In genomic region chr11:66068154-66068821, GRCh38 we compare ENCODE assay signal across 8 cellular contexts. TPM values are rescaled to one million over a fixed set of nuclear protein-coding genes. Genes with fewer than 3 reads are reported as not detected.
DNase-seq lines count a peak whose midpoint lies in the region; ATAC-seq and TF ChIP-seq lines count a peak whose summit lies in the region.

No MANE protein-coding gene starts in this region.

- H3K27me3 ChIP-seq in HUES64 (ENCODE audit: insufficient read depth, low read length) = no peaks in the 10 kb centered on the region
- no peaks in the 10 kb centered on the region for H3K27me3 ChIP-seq in neuronal stem cell (ENCODE audit: control insufficient read depth in 3 of 3, insufficient read depth in 3 of 3, low read depth in 1 of 3, low read length in 3 of 3)
- H3K27me3 ChIP-seq in suprapubic skin = no peaks in the 10 kb centered on the region

- TF ChIP-seq POLR2A in suprapubic skin (IDR thresholded peaks at IDR 0.05) = no peak

- TF ChIP-seq CTCF in fibroblast of pulmonary artery (IDR thresholded peaks at IDR 0.05; ENCODE audit: low read length, missing control alignments) = peak; percentile 93
- peak; percentile 66 to 92 for TF ChIP-seq CTCF in suprapubic skin (IDR thresholded peaks at IDR 0.05)

- 70% methylated on average over 17 of the region's 17 CpGs for WGBS in HUES64
- WGBS in neuronal stem cell (ENCODE audit: extremely low coverage in 2 of 2, insufficient read length in 2 of 2, insufficient replicate concordance in 1 of 2), 2 donors = no CpG with 5 or more reads among the region's 17 CpGs
- 45% methylated on average over 15 of the region's 17 CpGs for WGBS in suprapubic skin

- no peak overlapping the region for H4K91ac ChIP-seq in neuronal stem cell (ENCODE audit: low read depth, low read length, poor library complexity)

- no peak overlapping the region for H4K8ac ChIP-seq in neuronal stem cell (ENCODE audit: low read depth, low read length)

- no peak overlapping the region for H2AK5ac ChIP-seq in neuronal stem cell (ENCODE audit: low read depth, low read length)

- H3K4me1 ChIP-seq in HUES64 (ENCODE audit: insufficient read depth, low read length) (peaks cover 11% of the 10 kb centered on the region), neuronal stem cell (ENCODE audit: control insufficient read depth in 2 of 2, insufficient read depth in 1 of 2, low read depth in 1 of 2, low read length in 2 of 2) (peaks cover 4 to 7% of the 10 kb centered on the region in 2 donors), suprapubic skin (peaks cover 36% of the 10 kb centered on the region)

- H3K9me3 ChIP-seq in HUES64 (ENCODE audit: insufficient read depth, low read depth, low read length) (no peaks in the 10 kb centered on the region), neuronal stem cell (replicated peaks in 1 of 2; ENCODE audit: control insufficient read depth in 2 of 2, insufficient read depth in 1 of 2, low read depth in 1 of 2, low read length in 2 of 2) (peaks cover 4 to 17% of the 10 kb centered on the region in 2 donors), suprapubic skin (no peaks in the 10 kb centered on the region)

- no peak for ATAC-seq in GM19395 (IDR thresholded peaks at IDR 0.05; ENCODE audit: unreplicated experiment)

- no peak overlapping the region for H2BK5ac ChIP-seq in neuronal stem cell (ENCODE audit: low read length)

- no peak overlapping the region for H3K18ac ChIP-seq in neuronal stem cell (ENCODE audit: low read length)

- no peak overlapping the region for H3K23ac ChIP-seq in neuronal stem cell (ENCODE audit: low read depth, low read length, poor library complexity)

- H3K14ac ChIP-seq in neuronal stem cell (ENCODE audit: low read length) = no peak overlapping the region

- H3K4me2 ChIP-seq in neuronal stem cell (ENCODE audit: insufficient read depth, low read length, poor library complexity, severe bottlenecking) = no peak overlapping the region

- no peak for TF ChIP-seq EP300 in suprapubic skin (IDR thresholded peaks at IDR 0.05)

- H3K79me1 ChIP-seq in neuronal stem cell (ENCODE audit: low read depth, low read length) = peaks cover 2% of the 10 kb centered on the region

- H3K27ac ChIP-seq in HUES64 (ENCODE audit: low read depth, low read length) (peak overlapping the region; percentile 89; the same call in 1 of the 2 replicates), neuronal stem cell (replicated peaks; ENCODE audit: low read length) (no peak overlapping the region), suprapubic skin (peak overlapping the region; percentile 96)

- H2BK12ac ChIP-seq in neuronal stem cell (ENCODE audit: low read length) = no peak overlapping the region

- H2BK120ac ChIP-seq in neuronal stem cell (ENCODE audit: low read depth, low read length) = no peak overlapping the region

- H3K9ac ChIP-seq in HUES64 (ENCODE audit: low read depth, low read length) = no peak overlapping the region
- no peak overlapping the region for H3K9ac ChIP-seq in neuronal stem cell (ENCODE audit: low read depth, low read length, poor library complexity)

- DNase-seq in CMK (ENCODE audit: low read depth) = peak; percentile 57
- peak; percentile 63 for DNase-seq in RPMI7951 (ENCODE audit: low read depth)
- DNase-seq in activated T-helper 9 cell treated with anti-CD3 and anti-CD28 coated beads, Interleukin-2, amount 50 U/mL, for 16 hours (ENCODE audit: low read depth) = peak; percentile 65
- peak; percentile 83 for DNase-seq in fibroblast of pulmonary artery (ENCODE audit: low read depth)
- peak; percentile 78 for DNase-seq in neuronal stem cell (ENCODE audit: low spot score)
- peak in 1 of 2 donors; percentile 88 for DNase-seq in suprapubic skin (ENCODE audit: low spot score in 2 of 2)

- no peak overlapping the region for H3K4me3 ChIP-seq in HUES64 (ENCODE audit: low read length)
- H3K4me3 ChIP-seq in fibroblast of pulmonary artery (replicated peaks; ENCODE audit: low read depth, low read length) = no peak overlapping the region
- H3K4me3 ChIP-seq in neuronal stem cell (ENCODE audit: low read length in 2 of 2) = no peak overlapping the region
- H3K4me3 ChIP-seq in suprapubic skin = no peak overlapping the region

- H2AFZ ChIP-seq in neuronal stem cell (ENCODE audit: low read length) = no peak overlapping the region

- H3K36me3 ChIP-seq in HUES64 (ENCODE audit: insufficient read depth, low read length) = peaks cover 63% of the 10 kb centered on the region
- peaks cover 35 to 73% of the 10 kb centered on the region in 2 donors for H3K36me3 ChIP-seq in neuronal stem cell (replicated peaks in 1 of 2; ENCODE audit: control insufficient read depth in 2 of 2, insufficient read depth in 2 of 2, low read length in 2 of 2)
- peaks cover 48% of the 10 kb centered on the region for H3K36me3 ChIP-seq in suprapubic skin

- no peak overlapping the region for H3K4ac ChIP-seq in neuronal stem cell (ENCODE audit: low read length)

- H2BK15ac ChIP-seq in neuronal stem cell (ENCODE audit: low read length) = no peak overlapping the region

RNA-seq across cellular contexts. Expression of gene PACS1, which starts 1.8 kb away (rescaled TPM):
- 14.7 TPM for polyA plus RNA-seq in HUES64 (2013, experiment 1 of 2)
- 17.3 TPM for polyA plus RNA-seq in HUES64 (2013, experiment 2 of 2)
- total RNA-seq in RPMI7951 (2014; rRNA removed; shearing (Covaris generic)) = 16.7 and 19.1 TPM in 2 replicates
- 20.7 TPM for polyA plus RNA-seq in neuronal stem cell (2013, experiment 1 of 2)
- polyA plus RNA-seq in neuronal stem cell (2013, experiment 2 of 2) = 21.7 TPM
- total RNA-seq in suprapubic skin = 10 to 100 TPM; 30.5 to 78.6 (median 41.8) TPM

RNA-seq across cellular contexts. Expression of gene SF3B2, which starts 16.1 kb away (rescaled TPM):
- polyA plus RNA-seq in HUES64 (2013, experiment 1 of 2) = 173 TPM
- 185 TPM for polyA plus RNA-seq in HUES64 (2013, experiment 2 of 2)
- total RNA-seq in RPMI7951 (2014; rRNA removed; shearing (Covaris generic)) = 198 and 205 TPM in 2 replicates
- 125 TPM for polyA plus RNA-seq in neuronal stem cell (2013, experiment 1 of 2)
- 126 TPM for polyA plus RNA-seq in neuronal stem cell (2013, experiment 2 of 2)
- 100 to 1,000 TPM; 117 to 175 (median 149) TPM for total RNA-seq in suprapubic skin

RNA-seq across cellular contexts. Expression of gene GAL3ST3, which starts 19.3 kb away (rescaled TPM):
- 14.0 TPM for polyA plus RNA-seq in HUES64 (2013, experiment 1 of 2)
- 16.0 TPM for polyA plus RNA-seq in HUES64 (2013, experiment 2 of 2)
- total RNA-seq in RPMI7951 (2014; rRNA removed; shearing (Covaris generic)) = not detected in 2 replicates
- 24.0 TPM for polyA plus RNA-seq in neuronal stem cell (2013, experiment 1 of 2)
- polyA plus RNA-seq in neuronal stem cell (2013, experiment 2 of 2) = 23.0 TPM
- not detected for total RNA-seq in suprapubic skin

RNA-seq across cellular contexts. Expression of gene CATSPER1, which starts 42.0 kb away (rescaled TPM):
- polyA plus RNA-seq in HUES64 (2013, experiment 1 of 2) = not detected
- polyA plus RNA-seq in HUES64 (2013, experiment 2 of 2) = not detected
- total RNA-seq in RPMI7951 (2014; rRNA removed; shearing (Covaris generic)) = 0.20 and 0.36 TPM in 2 replicates
- polyA plus RNA-seq in neuronal stem cell (2013, experiment 1 of 2) = 0.07 TPM
- polyA plus RNA-seq in neuronal stem cell (2013, experiment 2 of 2) = not detected
- total RNA-seq in suprapubic skin = not detected

RNA-seq across cellular contexts. Expression of gene CST6, which starts 56.5 kb away (rescaled TPM):
- polyA plus RNA-seq in HUES64 (2013, experiment 1 of 2) = not detected
- not detected for polyA plus RNA-seq in HUES64 (2013, experiment 2 of 2)
- total RNA-seq in RPMI7951 (2014; rRNA removed; shearing (Covaris generic)) = 0.60 and 1.5 TPM in 2 replicates
- not detected for polyA plus RNA-seq in neuronal stem cell (2013, experiment 1 of 2)
- polyA plus RNA-seq in neuronal stem cell (2013, experiment 2 of 2) = not detected
- 1,000 to 10,000 TPM in 2 of 4 donors, 100 to 1,000 TPM in 1, 10 to 100 TPM in 1; 48.8 to 2,556 (median 968) TPM for total RNA-seq in suprapubic skin
